ENCODE assay signal across 11 cellular contexts in genomic region chr5:124438390-124439380, GRCh38.
A peak's percentile ranks its signal among the peaks of the same experiment; 100 is the strongest.
DNase-seq lines count a peak whose midpoint lies in the region; ATAC-seq lines count a peak whose summit lies in the region.
"Had no signal": no experiment of that assay in that cellular context is flagged by ENCODE, and none has a peak within 500 bp of the region (broad histone marks: within the 10 kb centered on the region; RNA-seq: fewer than 3 reads in every experiment).

No MANE protein-coding gene starts in this region.

- peak; percentile 84 for DNase-seq in DMS79 treated with DMSO at 0.1 percent for 48 hours (lab: John Stamatoyannopoulos, UW)
- peak; percentile 89 for DNase-seq in NCI-H1694 treated with DMSO at 0.1 percent for 48 hours (lab: John Stamatoyannopoulos, UW)
- DNase-seq in dermis blood vessel endothelial cell: peak; percentile 72
- peak; percentile 27 for DNase-seq in mesendoderm
- DNase-seq in HT-29 (ENCODE audit: low spot score): no peak
- DNase-seq in NCI-H2227 treated with DMSO at 0.1 percent for 48 hours (lab: John Stamatoyannopoulos, UW): no peak
- no peak for DNase-seq in MV-4-11 (lab: John Stamatoyannopoulos, UW)
- DNase-seq: adrenal gland, ovary, T-cell had no signal

- H2BK120ac ChIP-seq in mesendoderm (ENCODE audit: low read depth, low read length): no peak overlapping the region

- no peaks in the 10 kb centered on the region for H3K27me3 ChIP-seq in mesendoderm (ENCODE audit: insufficient read depth, low read length, poor library complexity)
- H3K27me3 ChIP-seq: adrenal gland, ovary had no signal

- H2BK15ac ChIP-seq in mesendoderm (replicated peaks; ENCODE audit: low read depth): no peak overlapping the region

- no peak overlapping the region for H4K5ac ChIP-seq in mesendoderm (ENCODE audit: low read length)

- no CpG with 5 or more reads among the region's 14 CpGs for WGBS in mesendoderm (ENCODE audit: extremely low coverage, insufficient coverage, low lambda C conversion rate)

- H3K4me2 ChIP-seq in mesendoderm (ENCODE audit: low read length): no peak overlapping the region

- peak overlapping the region; percentile 68 for H3K4ac ChIP-seq in mesendoderm (ENCODE audit: low read depth, low read length)

- peak overlapping the region; percentile 84 for H3K18ac ChIP-seq in mesendoderm (ENCODE audit: low read length)

- ATAC-seq in HG02973 (IDR thresholded peaks at IDR 0.05; ENCODE audit: unreplicated experiment): no peak
- ATAC-seq: T-cell had no signal

- no peak overlapping the region for H3K23ac ChIP-seq in mesendoderm (ENCODE audit: low read length)

- no peaks in the 10 kb centered on the region for H3K79me2 ChIP-seq in mesendoderm (ENCODE audit: control insufficient read depth, insufficient read depth, low read length)

- H3K9ac ChIP-seq in mesendoderm (ENCODE audit: low read length): no peak overlapping the region

- H2AK5ac ChIP-seq in mesendoderm (ENCODE audit: low read length): no peak overlapping the region

- H4K8ac ChIP-seq in mesendoderm (ENCODE audit: low read depth, low read length): no peak overlapping the region

- H3K4me3 ChIP-seq in mesendoderm (ENCODE audit: low read length): no peak overlapping the region
- H3K4me3 ChIP-seq: adrenal gland, ovary had no signal

- H3K27ac ChIP-seq in mesendoderm (ENCODE audit: low read depth, low read length): no peak overlapping the region
- H3K27ac ChIP-seq: adrenal gland, ovary had no signal

- no peaks in the 10 kb centered on the region for H3K79me1 ChIP-seq in mesendoderm (ENCODE audit: low read length)

- peaks cover 4% of the 10 kb centered on the region for H3K4me1 ChIP-seq in mesendoderm (ENCODE audit: control insufficient read depth, low read depth, low read length)
- H3K4me1 ChIP-seq: adrenal gland had no signal

- H3K56ac ChIP-seq in mesendoderm (ENCODE audit: low read length): no peak overlapping the region

- no peaks in the 10 kb centered on the region for H3K36me3 ChIP-seq in mesendoderm (ENCODE audit: control insufficient read depth, insufficient read depth, low read length)
- H3K36me3 ChIP-seq: adrenal gland, ovary had no signal

- no peak overlapping the region for H2BK5ac ChIP-seq in mesendoderm (ENCODE audit: low read length)

Comparison
In these comparisons a context has a peak if more than half of its experiments do, and no peak if none do; other contexts are left out.
1. DNase-seq: peak in DMS79 treated with DMSO at 0.1 percent for 48 hours (single experiment), NCI-H1694 treated with DMSO at 0.1 percent for 48 hours (single experiment), dermis blood vessel endothelial cell (single experiment) and mesendoderm (single experiment); none in HT-29 (single experiment), NCI-H2227 treated with DMSO at 0.1 percent for 48 hours (single experiment) and MV-4-11 (single experiment).